Comparison of ENCODE assay signal across 8 cellular contexts in the genomic region with DNA sequence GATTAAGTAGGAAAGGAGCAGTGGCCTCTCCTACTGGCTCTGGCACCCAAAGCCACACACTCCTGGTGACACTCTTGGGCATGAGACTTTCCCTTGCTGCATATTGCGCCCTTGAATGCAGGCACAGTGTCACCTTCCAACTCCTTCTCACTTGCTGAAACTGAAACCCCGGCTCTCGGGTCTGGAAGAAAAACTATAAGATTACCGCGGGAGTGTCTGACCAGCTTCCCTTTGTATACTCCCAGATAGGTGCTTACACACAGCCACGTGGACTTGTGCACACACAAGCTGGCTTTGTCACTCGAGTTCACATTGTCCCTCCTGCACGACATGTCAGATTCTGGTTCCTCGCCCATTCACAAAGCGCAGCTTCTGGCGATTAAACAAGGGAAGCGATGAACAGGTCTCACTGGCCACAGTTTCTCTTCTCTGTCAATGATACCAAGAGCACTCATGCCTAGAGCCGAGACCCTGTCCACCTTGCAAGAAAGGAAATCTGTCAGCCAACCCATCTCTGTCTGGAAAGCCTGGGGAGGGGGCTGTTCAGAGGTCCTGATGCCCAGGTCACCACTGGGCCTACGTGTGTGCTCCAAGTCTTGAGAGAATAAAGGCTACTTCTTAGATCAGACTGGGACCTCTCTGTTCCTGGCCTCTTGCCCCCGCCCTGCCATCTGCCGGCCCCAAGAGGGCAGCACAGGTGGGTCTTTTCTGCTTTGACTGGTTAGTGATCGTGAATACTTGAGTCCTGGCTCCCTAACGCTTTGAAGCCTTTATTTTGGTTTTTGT.
DNase-seq lines count a peak whose midpoint lies in the region; ATAC-seq and TF ChIP-seq lines count a peak whose summit lies in the region.

No MANE protein-coding gene starts in this region.

- CTCF ChIA-PET in RWPE1 (lab: Yijun Ruan, JAX), result interaction anchor here (0.6 to 1.7 kb wide), 7 partner anchors 14 to 341 kb away, joined by 3 to 11 read pairs (median 4); no protein-coding TSS in a partner anchor
- CTCF ChIA-PET in activated naive CD4-positive, alpha-beta T cell treated with anti-CD3 and anti-CD28 coated beads, Interleukin-2, amount 10 ng/mL, durations not matched to agents 7 days and 5 days (lab: Charles Lee), result interaction anchor here (0.9 to 3.1 kb wide), 11 partner anchors 12 to 341 kb away, joined by 3 to 18 read pairs (median 4); no protein-coding TSS in a partner anchor

- H3K4me1 Mint-ChIP-seq in activated naive CD4-positive, alpha-beta T cell treated with anti-CD3 and anti-CD28 coated beads, Interleukin-2, amount 10 ng/mL, durations not matched to agents 7 days and 5 days, result no peaks in the 10 kb centered on the region

- POLR2A ChIA-PET in RWPE1 (lab: Yijun Ruan, JAX; ENCODE audit: low non-redundant PET), result no interaction called here

- no peaks in the 10 kb centered on the region for H3K9me3 ChIP-seq in MG63

- H3K36me3 Mint-ChIP-seq in activated naive CD4-positive, alpha-beta T cell treated with anti-CD3 and anti-CD28 coated beads, Interleukin-2, amount 10 ng/mL, durations not matched to agents 7 days and 5 days, result no peaks in the 10 kb centered on the region

- H3K27me3 ChIP-seq in MG63, result peaks cover 23% of the 10 kb centered on the region

- ATAC-seq in GM21381 (IDR thresholded peaks at IDR 0.05; ENCODE audit: unreplicated experiment) (no peak), GM19455 (IDR thresholded peaks at IDR 0.05; ENCODE audit: unreplicated experiment) (no peak)

- no peak overlapping the region for H3K27ac ChIP-seq in RWPE1

- no peaks in the 10 kb centered on the region for H3K9me3 Mint-ChIP-seq in activated naive CD4-positive, alpha-beta T cell treated with anti-CD3 and anti-CD28 coated beads, Interleukin-2, amount 10 ng/mL, durations not matched to agents 7 days and 5 days

- peak; percentile 74 for TF ChIP-seq CTCF in RWPE1 (conservative IDR thresholded peaks at IDR 0.05; ENCODE audit: low read depth)

- H3K4me3 ChIP-seq in MG63, result no peak overlapping the region

- DNase-seq in ELR (ENCODE audit: low read depth), result peak; percentile 65
- peak; percentile 48 for DNase-seq in MG63
- DNase-seq in RWPE1 (ENCODE audit: low spot score), result peak; percentile 72
- peak; percentile 69 for DNase-seq in activated naive CD4-positive, alpha-beta T cell treated with anti-CD3 and anti-CD28 coated beads, Interleukin-2, amount 10 ng/mL, durations not matched to agents 7 days and 5 days
- peak; percentile 77 for DNase-seq in iPS-NIHi11 (ENCODE audit: low spot score)
- DNase-seq in stimulated activated CD8-positive, alpha-beta memory T cell treated with anti-CD3 and anti-CD28 coated beads, Interleukin-15, amount 100 ng/mL, for 1 hour (ENCODE audit: low read depth), result peak; percentile 11

- H3K36me3 ChIP-seq in MG63, result no peaks in the 10 kb centered on the region

- no peak overlapping the region for H3K4me3 Mint-ChIP-seq in activated naive CD4-positive, alpha-beta T cell treated with anti-CD3 and anti-CD28 coated beads, Interleukin-2, amount 10 ng/mL, durations not matched to agents 7 days and 5 days

- H3K27me3 Mint-ChIP-seq in activated naive CD4-positive, alpha-beta T cell treated with anti-CD3 and anti-CD28 coated beads, Interleukin-2, amount 10 ng/mL, durations not matched to agents 7 days and 5 days, result peaks cover 42% of the 10 kb centered on the region

- H3K27ac Mint-ChIP-seq in activated naive CD4-positive, alpha-beta T cell treated with anti-CD3 and anti-CD28 coated beads, Interleukin-2, amount 10 ng/mL, durations not matched to agents 7 days and 5 days, result no peak overlapping the region

Comparison
In these comparisons a context has a peak if more than half of its experiments do, and no peak if none do; other contexts are left out.
1. DNase-seq: peak in every context shown above with its lines; median percentile 77 in iPS-NIHi11; 72 in RWPE1; 69 in activated naive CD4-positive, alpha-beta T cell treated with anti-CD3 and anti-CD28 coated beads, Interleukin-2, amount 10 ng/mL, durations not matched to agents 7 days and 5 days; 65 in ELR; 48 in MG63; 11 in stimulated activated CD8-positive, alpha-beta memory T cell treated with anti-CD3 and anti-CD28 coated beads, Interleukin-15, amount 100 ng/mL, for 1 hour.